ENCODE assay signal across 9 cellular contexts in the genomic region with DNA sequence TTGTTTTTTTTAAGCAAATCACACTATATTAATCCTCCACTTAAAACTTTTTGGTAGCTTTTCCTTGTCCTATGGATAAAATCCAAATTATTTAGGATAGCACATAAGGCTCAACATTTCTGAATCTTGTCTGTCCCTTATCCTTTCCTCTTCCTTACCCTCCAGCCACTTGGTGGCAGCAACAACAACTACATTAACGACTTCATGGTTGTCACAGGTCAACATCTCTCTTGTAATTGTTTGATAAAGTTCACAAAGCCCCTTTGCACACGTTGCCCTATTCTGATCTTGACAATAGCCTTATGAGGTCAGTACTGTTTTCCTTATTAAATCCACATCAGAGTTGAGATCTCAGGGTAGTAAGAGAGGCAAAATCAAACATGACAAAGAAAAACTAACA.
DNase-seq lines count a peak whose midpoint lies in the region; ATAC-seq and TF ChIP-seq lines count a peak whose summit lies in the region.
"Had no signal": no experiment of that assay in that cellular context is flagged by ENCODE, and none has a peak within 500 bp of the region (broad histone marks: within the 10 kb centered on the region; RNA-seq: fewer than 3 reads in every experiment).

No MANE protein-coding gene starts in this region.

- intact Hi-C loops in HCT116 (cut with micrococcal nuclease), result no loop called here

- TF ChIP-seq CTCF in BE2C (IDR thresholded peaks at IDR 0.05; ENCODE audit: low read depth, low read length), result peak; percentile 69
- TF ChIP-seq CTCF in HCT116 (IDR thresholded peaks at IDR 0.05 in 2 of 3, conservative IDR thresholded peaks at IDR 0.05 in 1 of 3; ENCODE audit: borderline replicate concordance in 1 of 3, insufficient read depth in 1 of 3, low read depth in 2 of 3, low read length in 2 of 3), result peak; percentile 11 to 40 (median 33); a peak in 4 of 6 replicates
- peak; percentile 53 for TF ChIP-seq CTCF in SK-N-SH (IDR thresholded peaks at IDR 0.05)

- H3K27ac ChIP-seq in HCT116 (ENCODE audit: low read depth, low read length) (no peak overlapping the region), SK-N-SH (ENCODE audit: low read depth in 2 of 2, low read length in 1 of 2) (no peak overlapping the region)

- H4K20me1 ChIP-seq in HCT116 (ENCODE audit: insufficient read depth), result no peaks in the 10 kb centered on the region
- H4K20me1 ChIP-seq in SK-N-SH (ENCODE audit: insufficient read depth), result no peaks in the 10 kb centered on the region

- no TSS peak for BruUV-seq in HCT116 (replicated peaks; lab: Mats Ljungman, UMichigan)

- no peaks in the 10 kb centered on the region; the same call in 1 of the 2 replicates for H3K4me1 ChIP-seq in BE2C
- no peaks in the 10 kb centered on the region for H3K4me1 ChIP-seq in HCT116 (ENCODE audit: control insufficient read depth in 1 of 2, insufficient read depth in 2 of 2, low read length in 2 of 2)
- H3K4me1 ChIP-seq in SK-N-SH (ENCODE audit: control insufficient read depth in 1 of 2, insufficient read depth in 2 of 2, low read depth in 1 of 2, low read length in 1 of 2), result no peaks in the 10 kb centered on the region

- H3K9me2 ChIP-seq in HCT116 (ENCODE audit: insufficient read depth), result no peaks in the 10 kb centered on the region; the same call in 1 of the 2 replicates
- H3K9me2 ChIP-seq in SK-N-SH, result no peaks in the 10 kb centered on the region; the same call in 1 of the 2 replicates

- DNase-seq in BE2C (peak; percentile 50), HCT116 (ENCODE audit: low read depth, low spot score) (no peak), SK-N-SH (no peak), iPS-NIHi11 (ENCODE audit: low spot score) (peak; percentile 26), UCSD-AML1 (lab: John Stamatoyannopoulos, UW; ENCODE audit: unreplicated experiment) (no peak)
- no peak for DNase-seq in activated CD4-positive, alpha-beta T cell treated with anti-CD3 and anti-CD28 coated beads, Interleukin-2, amount 50 U/mL, for 4 hours
- DNase-seq in activated CD8-positive, alpha-beta memory T cell treated with anti-CD3 and anti-CD28 coated beads, Interleukin-2, amount 50 U/mL, for 4 hours, result no peak
- DNase-seq: GDM1 had no signal

- TF ChIP-seq EP300 in SK-N-SH (IDR thresholded peaks at IDR 0.05; ENCODE audit: borderline replicate concordance in 1 of 2, low read depth in 1 of 2, low read length in 1 of 2), result no peak

- 2% methylated on average over 2 of the region's 2 CpGs for WGBS in SK-N-SH (ENCODE audit: low lambda C conversion rate)

- TF ChIP-seq RAD21 in HCT116 (IDR thresholded peaks at IDR 0.05; ENCODE audit: low read depth), result peak; percentile 46; the same call in 1 of the 2 replicates
- peak; percentile 54 for TF ChIP-seq RAD21 in SK-N-SH (IDR thresholded peaks at IDR 0.05; ENCODE audit: low read length)

- H3K4me3 ChIP-seq in BE2C (ENCODE audit: low read depth, low read length) (no peak overlapping the region), HCT116 (replicated peaks in 1 of 2; ENCODE audit: low read depth in 1 of 2, low read length in 2 of 2) (no peak overlapping the region), SK-N-SH (ENCODE audit: low read depth in 2 of 2, low read length in 1 of 2) (peak overlapping the region in 1 of 2 experiments; percentile 10; a peak in 1 of 4 replicates)

- ATAC-seq in HCT116, result peak; percentile 58
- no peak for ATAC-seq in GM18907 (IDR thresholded peaks at IDR 0.05; ENCODE audit: unreplicated experiment)

- no peak overlapping the region for H3K9ac ChIP-seq in HCT116 (ENCODE audit: low read length)
- H3K9ac ChIP-seq in SK-N-SH, result no peak overlapping the region

- H3K4me2 ChIP-seq in HCT116 (ENCODE audit: low read length), result no peak overlapping the region
- no peak overlapping the region for H3K4me2 ChIP-seq in SK-N-SH

- H2AFZ ChIP-seq in HCT116 (ENCODE audit: low read depth, low read length, poor library complexity, severe bottlenecking) (peak overlapping the region; percentile 86), SK-N-SH (ENCODE audit: low read depth) (no peak overlapping the region)

- H3K9me3 ChIP-seq in BE2C (no peaks in the 10 kb centered on the region), HCT116 (ENCODE audit: control insufficient read depth in 1 of 2, insufficient read depth in 1 of 2, low read depth in 1 of 2, low read length in 2 of 2) (no peaks in the 10 kb centered on the region), SK-N-SH (no peaks in the 10 kb centered on the region)

- POLR2A ChIA-PET in HCT116 (lab: Charles Lee), result no interaction called here
- POLR2A ChIA-PET in SK-N-SH (lab: Yijun Ruan, JAX), result no interaction called here

- peaks cover 3% of the 10 kb centered on the region for H3F3A ChIP-seq in SK-N-SH (replicated peaks; ENCODE audit: insufficient read depth)

- H3K27me3 ChIP-seq in BE2C (no peaks in the 10 kb centered on the region), HCT116 (ENCODE audit: insufficient read depth, low read length) (no peaks in the 10 kb centered on the region), SK-N-SH (ENCODE audit: insufficient read depth) (no peaks in the 10 kb centered on the region)

- RAD21 ChIA-PET in HCT116 (lab: Charles Lee; ENCODE audit: low non-redundant PET in 1 of 2, low total read pairs in 2 of 2, uncharacterized antibody in 2 of 2, unreplicated experiment in 2 of 2), result no interaction called here

- no peaks in the 10 kb centered on the region for H3K36me3 ChIP-seq in BE2C
- no peaks in the 10 kb centered on the region for H3K36me3 ChIP-seq in HCT116 (ENCODE audit: control insufficient read depth in 1 of 2, insufficient read depth in 2 of 2, low read length in 2 of 2)
- no peaks in the 10 kb centered on the region for H3K36me3 ChIP-seq in SK-N-SH (replicated peaks in 1 of 2; ENCODE audit: control insufficient read depth in 1 of 2, insufficient read depth in 2 of 2, low read length in 1 of 2)

- TF ChIP-seq POLR2A in HCT116 (IDR thresholded peaks at IDR 0.05; ENCODE audit: borderline replicate concordance, extremely low read depth, insufficient read depth, insufficient read length), result no peak

- H3K79me2 ChIP-seq in HCT116 (ENCODE audit: insufficient read depth, low read length) (no peaks in the 10 kb centered on the region), SK-N-SH (ENCODE audit: insufficient read depth) (no peaks in the 10 kb centered on the region)

- CTCF ChIA-PET in HCT116 (lab: Charles Lee), result no interaction called here
- CTCF ChIA-PET in SK-N-SH (lab: Yijun Ruan, JAX), result no interaction called here

TF ChIP-seq in HCT116, 20 proteins besides CTCF, POLR2A, EP300 and RAD21:
- TF ChIP-seq ZNF274 (IDR thresholded peaks at IDR 0.05; ENCODE audit: low read depth, low read length) (no peak), EZH2 (IDR thresholded peaks at IDR 0.05) (no peak), SIN3A (IDR thresholded peaks at IDR 0.05; ENCODE audit: low read depth) (no peak), EZH2phosphoT487 (IDR thresholded peaks at IDR 0.05; ENCODE audit: borderline replicate concordance) (no peak), JUND (IDR thresholded peaks at IDR 0.05) (no peak), SRF (IDR thresholded peaks at IDR 0.05; ENCODE audit: low read depth) (no peak), CBX3 (IDR thresholded peaks at IDR 0.05; ENCODE audit: low read depth) (peak; percentile 55; the same call in 1 of the 2 replicates)
TF ChIP-seq in HCT116: peak in this region for 1.

TF ChIP-seq in SK-N-SH, 30 proteins besides CTCF, POLR2A, EP300 and RAD21:
- TF ChIP-seq ELF1 (IDR thresholded peaks at IDR 0.05) (no peak), EZH2phosphoT487 (IDR thresholded peaks at IDR 0.05; ENCODE audit: borderline replicate concordance, low read depth) (no peak), TEAD4 (IDR thresholded peaks at IDR 0.05; ENCODE audit: borderline replicate concordance, insufficient read depth) (no peak), SMC3 (IDR thresholded peaks at IDR 0.05; ENCODE audit: low read depth, low read length) (peak; percentile 50)
- TF ChIP-seq, protein P1, sequence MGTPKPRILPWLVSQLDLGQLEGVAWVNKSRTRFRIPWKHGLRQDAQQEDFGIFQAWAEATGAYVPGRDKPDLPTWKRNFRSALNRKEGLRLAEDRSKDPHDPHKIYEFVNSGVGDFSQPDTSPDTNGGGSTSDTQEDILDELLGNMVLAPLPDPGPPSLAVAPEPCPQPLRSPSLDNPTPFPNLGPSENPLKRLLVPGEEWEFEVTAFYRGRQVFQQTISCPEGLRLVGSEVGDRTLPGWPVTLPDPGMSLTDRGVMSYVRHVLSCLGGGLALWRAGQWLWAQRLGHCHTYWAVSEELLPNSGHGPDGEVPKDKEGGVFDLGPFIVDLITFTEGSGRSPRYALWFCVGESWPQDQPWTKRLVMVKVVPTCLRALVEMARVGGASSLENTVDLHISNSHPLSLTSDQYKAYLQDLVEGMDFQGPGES (IDR thresholded peaks at IDR 0.05; ENCODE audit: low read depth, low read length), result no peak

Comparison
In these comparisons a context has a peak if more than half of its experiments do, and no peak if none do; other contexts are left out.
1. DNase-seq: peak in BE2C (single experiment) and iPS-NIHi11 (single experiment); none in HCT116 (single experiment), SK-N-SH (single experiment), UCSD-AML1 (single experiment), activated CD4-positive, alpha-beta T cell treated with anti-CD3 and anti-CD28 coated beads, Interleukin-2, amount 50 U/mL, for 4 hours (0 of 2) and activated CD8-positive, alpha-beta memory T cell treated with anti-CD3 and anti-CD28 coated beads, Interleukin-2, amount 50 U/mL, for 4 hours (single experiment).
2. Peak in every context shown above with its lines, with median percentiles within 50 percentile points of each other: CTCF ChIP-seq.